ENCODE assay signal across 19 cellular contexts in the genomic region with DNA sequence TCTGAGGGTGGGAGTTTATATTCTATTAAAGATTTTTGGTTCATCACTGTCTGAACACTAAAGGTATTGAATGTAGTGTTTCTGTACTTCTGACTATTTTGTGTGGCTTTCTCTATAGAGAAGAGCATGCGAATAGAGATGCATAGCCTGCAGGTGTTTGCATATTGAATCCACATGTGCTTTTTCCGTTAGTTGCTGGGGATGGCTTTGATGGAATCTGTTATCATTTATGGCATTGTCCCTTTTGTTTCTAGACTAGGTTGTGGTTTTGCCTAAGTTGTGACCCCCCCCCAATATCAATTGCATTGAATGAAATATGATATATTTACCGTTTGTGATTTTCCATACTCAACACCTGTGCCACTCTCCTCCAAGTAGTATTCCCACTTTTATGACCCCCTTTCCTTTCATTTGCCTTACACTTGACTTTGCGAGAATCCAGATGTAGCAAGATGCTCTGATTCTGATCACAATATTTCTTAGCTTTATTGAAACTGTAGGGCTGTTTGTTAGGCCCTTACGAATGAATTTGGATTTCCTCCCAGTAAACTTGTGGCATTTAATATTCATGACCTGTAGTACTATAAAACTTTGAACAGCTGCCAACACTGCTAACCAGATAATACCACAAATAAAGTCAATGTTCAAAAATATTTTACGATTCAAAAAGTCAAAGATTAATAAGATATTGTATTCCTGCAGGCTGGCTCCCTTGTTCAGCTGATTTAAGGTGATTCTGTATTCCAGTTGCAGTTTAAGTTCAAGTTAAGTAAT.
DNase-seq lines count a peak whose midpoint lies in the region; ATAC-seq and TF ChIP-seq lines count a peak whose summit lies in the region.
"Had no signal": no experiment of that assay in that cellular context is flagged by ENCODE, and none has a peak within 500 bp of the region (broad histone marks: within the 10 kb centered on the region; RNA-seq: fewer than 3 reads in every experiment).

No MANE protein-coding gene starts in this region.

- peaks cover 5% of the 10 kb centered on the region for H3K27me3 Mint-ChIP-seq in brain
- H3K27me3 Mint-ChIP-seq: T-cell had no signal

- peaks cover 0 to 6% (median 0%) of the 10 kb centered on the region in 5 experiments for H3K9me3 Mint-ChIP-seq in brain
- H3K9me3 Mint-ChIP-seq: H9 had no signal

- intact Hi-C loops in posterior cingulate gyrus (cut with DNase I) = no loop called here

- peak overlapping the region in 1 of 5 experiments; percentile 10 for H3K4me3 Mint-ChIP-seq in brain
- H3K4me3 Mint-ChIP-seq: CD14-positive monocyte, H9, T-cell had no signal

- DNase-seq in HT-29 (ENCODE audit: low spot score) (peak; percentile 20), NCI-H2171 treated with DMSO at 0.1 percent for 48 hours (lab: John Stamatoyannopoulos, UW) (peak; percentile 90), renal cortical epithelial cell (ENCODE audit: low read depth) (peak; percentile 44), GM10248 (ENCODE audit: extremely low spot score) (no peak), posterior cingulate gyrus (no peak)
- DNase-seq: ACHN, AML-193, Caco-2, DMS53, H9, NCI-H1436 treated with DMSO at 0.1 percent for 48 hours, NCI-H2029 treated with DMSO at 0.1 percent for 48 hours, NCI-H226, NCI-H748 treated with DMSO at 0.1 percent for 48 hours, PC-9, T-cell had no signal

- ATAC-seq in HG02588 (IDR thresholded peaks at IDR 0.05; ENCODE audit: unreplicated experiment) = no peak
- ATAC-seq: T-cell had no signal

- TF ChIP-seq CTCF in brain (conservative IDR thresholded peaks at IDR 0.05) = no peak
- no peak for TF ChIP-seq CTCF in GM10248 (IDR thresholded peaks at IDR 0.05; ENCODE audit: control extremely low read depth, extremely low read depth, low read depth, missing control alignments)

- H3K4me1 Mint-ChIP-seq in brain = peaks cover 80% of the 10 kb centered on the region
- H3K4me1 Mint-ChIP-seq: T-cell had no signal

- H3K36me3 Mint-ChIP-seq in brain = peaks cover 39% of the 10 kb centered on the region

- POLR2A ChIA-PET in GM10248 (lab: Yijun Ruan, JAX) = no interaction called here

- H3K27ac Mint-ChIP-seq in brain = peak overlapping the region in 3 of 5 experiments; percentile 21 to 79 (median 64)
- H3K27ac Mint-ChIP-seq: CD14-positive monocyte, T-cell had no signal

- CTCF ChIA-PET in GM10248 (lab: Yijun Ruan, JAX) = interaction anchor here (1.4 kb wide), 1 partner anchor 29 kb away, joined by 3 read pairs; no protein-coding TSS in a partner anchor

Comparison
In these comparisons a context has a peak if more than half of its experiments do, and no peak if none do; other contexts are left out.
1. DNase-seq: peak in HT-29 (single experiment), NCI-H2171 treated with DMSO at 0.1 percent for 48 hours (single experiment) and renal cortical epithelial cell (single experiment); none in GM10248 (single experiment) and posterior cingulate gyrus (0 of 10).